1 cellular context compared by ENCODE assay signal in genomic region chr2:11250400-11251277, GRCh38.
TF ChIP-seq lines count a peak whose summit lies in the region.

No MANE protein-coding gene starts in this region.

TF ChIP-seq in GM23338, 12 proteins besides CTCF, POLR2A, EP300 and RAD21 (continued from another document):
- TF ChIP-seq, protein P1, sequence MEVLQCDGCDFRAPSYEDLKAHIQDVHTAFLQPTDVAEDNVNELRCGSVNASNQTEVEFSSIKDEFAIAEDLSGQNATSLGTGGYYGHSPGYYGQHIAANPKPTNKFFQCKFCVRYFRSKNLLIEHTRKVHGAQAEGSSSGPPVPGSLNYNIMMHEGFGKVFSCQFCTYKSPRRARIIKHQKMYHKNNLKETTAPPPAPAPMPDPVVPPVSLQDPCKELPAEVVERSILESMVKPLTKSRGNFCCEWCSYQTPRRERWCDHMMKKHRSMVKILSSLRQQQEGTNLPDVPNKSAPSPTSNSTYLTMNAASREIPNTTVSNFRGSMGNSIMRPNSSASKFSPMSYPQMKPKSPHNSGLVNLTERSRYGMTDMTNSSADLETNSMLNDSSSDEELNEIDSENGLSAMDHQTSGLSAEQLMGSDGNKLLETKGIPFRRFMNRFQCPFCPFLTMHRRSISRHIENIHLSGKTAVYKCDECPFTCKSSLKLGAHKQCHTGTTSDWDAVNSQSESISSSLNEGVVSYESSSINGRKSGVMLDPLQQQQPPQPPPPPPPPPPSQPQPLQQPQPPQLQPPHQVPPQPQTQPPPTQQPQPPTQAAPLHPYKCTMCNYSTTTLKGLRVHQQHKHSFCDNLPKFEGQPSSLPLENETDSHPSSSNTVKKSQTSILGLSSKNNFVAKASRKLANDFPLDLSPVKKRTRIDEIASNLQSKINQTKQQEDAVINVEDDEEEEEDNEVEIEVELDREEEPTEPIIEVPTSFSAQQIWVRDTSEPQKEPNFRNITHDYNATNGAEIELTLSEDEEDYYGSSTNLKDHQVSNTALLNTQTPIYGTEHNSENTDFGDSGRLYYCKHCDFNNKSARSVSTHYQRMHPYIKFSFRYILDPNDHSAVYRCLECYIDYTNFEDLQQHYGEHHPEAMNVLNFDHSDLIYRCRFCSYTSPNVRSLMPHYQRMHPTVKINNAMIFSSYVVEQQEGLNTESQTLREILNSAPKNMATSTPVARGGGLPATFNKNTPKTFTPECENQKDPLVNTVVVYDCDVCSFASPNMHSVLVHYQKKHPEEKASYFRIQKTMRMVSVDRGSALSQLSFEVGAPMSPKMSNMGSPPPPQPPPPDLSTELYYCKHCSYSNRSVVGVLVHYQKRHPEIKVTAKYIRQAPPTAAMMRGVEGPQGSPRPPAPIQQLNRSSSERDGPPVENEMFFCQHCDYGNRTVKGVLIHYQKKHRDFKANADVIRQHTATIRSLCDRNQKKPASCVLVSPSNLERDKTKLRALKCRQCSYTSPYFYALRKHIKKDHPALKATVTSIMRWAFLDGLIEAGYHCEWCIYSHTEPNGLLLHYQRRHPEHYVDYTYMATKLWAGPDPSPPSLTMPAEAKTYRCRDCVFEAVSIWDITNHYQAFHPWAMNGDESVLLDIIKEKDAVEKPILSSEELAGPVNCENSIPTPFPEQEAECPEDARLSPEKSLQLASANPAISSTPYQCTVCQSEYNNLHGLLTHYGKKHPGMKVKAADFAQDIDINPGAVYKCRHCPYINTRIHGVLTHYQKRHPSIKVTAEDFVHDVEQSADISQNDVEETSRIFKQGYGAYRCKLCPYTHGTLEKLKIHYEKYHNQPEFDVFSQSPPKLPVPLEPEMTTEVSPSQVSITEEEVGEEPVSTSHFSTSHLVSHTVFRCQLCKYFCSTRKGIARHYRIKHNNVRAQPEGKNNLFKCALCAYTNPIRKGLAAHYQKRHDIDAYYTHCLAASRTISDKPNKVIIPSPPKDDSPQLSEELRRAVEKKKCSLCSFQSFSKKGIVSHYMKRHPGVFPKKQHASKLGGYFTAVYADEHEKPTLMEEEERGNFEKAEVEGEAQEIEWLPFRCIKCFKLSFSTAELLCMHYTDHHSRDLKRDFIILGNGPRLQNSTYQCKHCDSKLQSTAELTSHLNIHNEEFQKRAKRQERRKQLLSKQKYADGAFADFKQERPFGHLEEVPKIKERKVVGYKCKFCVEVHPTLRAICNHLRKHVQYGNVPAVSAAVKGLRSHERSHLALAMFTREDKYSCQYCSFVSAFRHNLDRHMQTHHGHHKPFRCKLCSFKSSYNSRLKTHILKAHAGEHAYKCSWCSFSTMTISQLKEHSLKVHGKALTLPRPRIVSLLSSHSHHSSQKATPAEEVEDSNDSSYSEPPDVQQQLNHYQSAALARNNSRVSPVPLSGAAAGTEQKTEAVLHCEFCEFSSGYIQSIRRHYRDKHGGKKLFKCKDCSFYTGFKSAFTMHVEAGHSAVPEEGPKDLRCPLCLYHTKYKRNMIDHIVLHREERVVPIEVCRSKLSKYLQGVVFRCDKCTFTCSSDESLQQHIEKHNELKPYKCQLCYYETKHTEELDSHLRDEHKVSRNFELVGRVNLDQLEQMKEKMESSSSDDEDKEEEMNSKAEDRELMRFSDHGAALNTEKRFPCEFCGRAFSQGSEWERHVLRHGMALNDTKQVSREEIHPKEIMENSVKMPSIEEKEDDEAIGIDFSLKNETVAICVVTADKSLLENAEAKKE (CRISPR knock-in tag; IDR thresholded peaks at IDR 0.05) = no peak
- TF ChIP-seq JUNB (IDR thresholded peaks at IDR 0.05; ENCODE audit: unreplicated experiment) = no peak
- no peak for TF ChIP-seq EZH2 (IDR thresholded peaks at IDR 0.05; ENCODE audit: low read depth, unreplicated experiment)
- TF ChIP-seq, protein P2, sequence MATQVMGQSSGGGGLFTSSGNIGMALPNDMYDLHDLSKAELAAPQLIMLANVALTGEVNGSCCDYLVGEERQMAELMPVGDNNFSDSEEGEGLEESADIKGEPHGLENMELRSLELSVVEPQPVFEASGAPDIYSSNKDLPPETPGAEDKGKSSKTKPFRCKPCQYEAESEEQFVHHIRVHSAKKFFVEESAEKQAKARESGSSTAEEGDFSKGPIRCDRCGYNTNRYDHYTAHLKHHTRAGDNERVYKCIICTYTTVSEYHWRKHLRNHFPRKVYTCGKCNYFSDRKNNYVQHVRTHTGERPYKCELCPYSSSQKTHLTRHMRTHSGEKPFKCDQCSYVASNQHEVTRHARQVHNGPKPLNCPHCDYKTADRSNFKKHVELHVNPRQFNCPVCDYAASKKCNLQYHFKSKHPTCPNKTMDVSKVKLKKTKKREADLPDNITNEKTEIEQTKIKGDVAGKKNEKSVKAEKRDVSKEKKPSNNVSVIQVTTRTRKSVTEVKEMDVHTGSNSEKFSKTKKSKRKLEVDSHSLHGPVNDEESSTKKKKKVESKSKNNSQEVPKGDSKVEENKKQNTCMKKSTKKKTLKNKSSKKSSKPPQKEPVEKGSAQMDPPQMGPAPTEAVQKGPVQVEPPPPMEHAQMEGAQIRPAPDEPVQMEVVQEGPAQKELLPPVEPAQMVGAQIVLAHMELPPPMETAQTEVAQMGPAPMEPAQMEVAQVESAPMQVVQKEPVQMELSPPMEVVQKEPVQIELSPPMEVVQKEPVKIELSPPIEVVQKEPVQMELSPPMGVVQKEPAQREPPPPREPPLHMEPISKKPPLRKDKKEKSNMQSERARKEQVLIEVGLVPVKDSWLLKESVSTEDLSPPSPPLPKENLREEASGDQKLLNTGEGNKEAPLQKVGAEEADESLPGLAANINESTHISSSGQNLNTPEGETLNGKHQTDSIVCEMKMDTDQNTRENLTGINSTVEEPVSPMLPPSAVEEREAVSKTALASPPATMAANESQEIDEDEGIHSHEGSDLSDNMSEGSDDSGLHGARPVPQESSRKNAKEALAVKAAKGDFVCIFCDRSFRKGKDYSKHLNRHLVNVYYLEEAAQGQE (IDR thresholded peaks at IDR 0.05; ENCODE audit: unreplicated experiment) = no peak
- no peak for TF ChIP-seq ETS1 (IDR thresholded peaks at IDR 0.05)
- no peak for TF ChIP-seq ZNF114 (CRISPR knock-in tag; IDR thresholded peaks at IDR 0.05)
- TF ChIP-seq ZNF331 (CRISPR knock-in tag; IDR thresholded peaks at IDR 0.05; ENCODE audit: low read depth) = no peak
- TF ChIP-seq EZH2phosphoT487 (IDR thresholded peaks at IDR 0.05; ENCODE audit: unreplicated experiment) = no peak
- TF ChIP-seq CREB1 (CRISPR knock-in tag; IDR thresholded peaks at IDR 0.05; ENCODE audit: low read depth) = no peak
- TF ChIP-seq NANOG (IDR thresholded peaks at IDR 0.05; ENCODE audit: borderline replicate concordance) = no peak
TF ChIP-seq in GM23338: peak in this region for 0.
